30 cellular contexts compared by ENCODE assay signal in the genomic region with DNA sequence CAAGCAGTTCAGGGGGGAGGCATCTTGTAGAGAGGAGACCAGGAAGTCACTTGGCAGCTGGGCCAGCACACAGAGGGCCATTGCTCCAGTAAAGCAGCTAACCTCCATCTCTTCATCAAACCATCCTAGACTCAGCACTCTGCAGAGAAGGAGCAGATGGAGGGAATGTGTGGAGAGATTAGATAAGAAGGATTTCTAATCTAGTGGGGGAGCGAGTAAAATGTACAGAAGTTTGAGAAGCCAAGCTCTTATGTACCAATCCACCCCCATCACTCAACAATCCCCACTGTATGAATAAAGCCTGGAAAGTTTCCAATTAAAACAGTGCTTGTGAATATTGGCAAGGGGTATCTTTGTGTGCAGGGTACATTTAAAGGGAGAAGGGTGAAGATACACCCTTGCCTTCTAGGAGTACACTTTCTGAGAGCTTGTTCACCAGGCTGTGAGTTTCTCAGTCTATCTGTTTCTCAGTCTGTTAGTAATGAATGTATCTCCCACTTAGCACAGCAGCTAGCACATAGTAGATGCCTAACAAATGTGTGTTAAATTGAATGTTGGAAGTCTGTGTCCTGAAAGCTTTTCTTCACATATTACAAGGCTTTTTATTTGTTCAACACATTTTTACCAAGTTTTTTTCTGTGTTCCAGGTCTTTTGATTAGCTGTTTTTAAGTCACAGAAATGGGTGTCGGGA.
DNase-seq lines count a peak whose midpoint lies in the region; ATAC-seq and TF ChIP-seq lines count a peak whose summit lies in the region.
"Had no signal": no experiment of that assay in that cellular context is flagged by ENCODE, and none has a peak within 500 bp of the region (broad histone marks: within the 10 kb centered on the region; RNA-seq: fewer than 3 reads in every experiment).

No MANE protein-coding gene starts in this region.

- DNase-seq in DMS 273 treated with DMSO at 0.1 percent for 48 hours (lab: John Stamatoyannopoulos, UW) (peak; percentile 47), NCI-H2029 (lab: John Stamatoyannopoulos, UW) (peak; percentile 80), ascending aorta (ENCODE audit: low spot score in 2 of 2) (no peak), fibroblast of the aortic adventitia (ENCODE audit: low read depth) (peak; percentile 84), A172 (ENCODE audit: low spot score) (no peak), HT-29 (ENCODE audit: low spot score) (no peak), Kasumi-1 (lab: John Stamatoyannopoulos, UW) (no peak)
- DNase-seq: activated CD8-positive, alpha-beta memory T cell treated with anti-CD3 and anti-CD28 coated beads for 24 hours; activated effector memory CD4-positive, alpha-beta T cell treated with anti-CD3 and anti-CD28 coated beads, Interleukin-2, amount 50 U/mL, for 16 hours; activated naive CD8-positive, alpha-beta T cell treated with anti-CD3 and anti-CD28 coated beads, Interleukin-2, amount 10 ng/mL, durations not matched to agents 7 days and 5 days; Calu3; effector CD4-positive, alpha-beta T cell; HCEC 1CT; hypothalamus; immature natural killer cell; MV-4-11; naive thymus-derived CD4-positive, alpha-beta T cell; NCI-H1694 treated with DMSO at 0.1 percent for 48 hours; NCI-H2171 treated with DMSO at 0.1 percent for 48 hours; NCI-H526 treated with DMSO at 0.1 percent for 48 hours; occipital lobe; RPMI8226; SK-N-SH; stimulated activated CD4-positive, alpha-beta T cell treated with anti-CD3 and anti-CD28 coated beads, Interleukin-2, amount 100 ng/mL, for 24 hours; stomach; thyroid gland had no signal

- intact Hi-C loops in ascending aorta (cut with DNase I), result no loop called here

- no peaks in the 10 kb centered on the region for H3K36me3 ChIP-seq in ascending aorta
- H3K36me3 ChIP-seq: gastroesophageal sphincter, stomach, thyroid gland had no signal

- H3K36me3 Mint-ChIP-seq in activated T-helper 17 cell treated with anti-CD3 and anti-CD28 coated beads, Interleukin-2, amount 50 U/mL, for 72 hours (ENCODE audit: low read depth), result no peaks in the 10 kb centered on the region
- H3K36me3 Mint-ChIP-seq: activated naive CD8-positive, alpha-beta T cell treated with anti-CD3 and anti-CD28 coated beads, Interleukin-2, amount 10 ng/mL, durations not matched to agents 7 days and 5 days; CD14-positive monocyte; immature natural killer cell; naive thymus-derived CD4-positive, alpha-beta T cell had no signal

- H3K27ac ChIP-seq in ascending aorta, result peak overlapping the region; percentile 18 to 31
- H3K27ac ChIP-seq: gastroesophageal sphincter, thyroid gland had no signal

- peaks cover 0 to 17% of the 10 kb centered on the region in 2 donors for H3K4me1 ChIP-seq in ascending aorta
- H3K4me1 ChIP-seq: gastroesophageal sphincter, thyroid gland had no signal

- no peak overlapping the region for H3K27ac Mint-ChIP-seq in activated T-helper 17 cell treated with anti-CD3 and anti-CD28 coated beads, Interleukin-2, amount 50 U/mL, for 72 hours
- H3K27ac Mint-ChIP-seq: activated naive CD8-positive, alpha-beta T cell treated with anti-CD3 and anti-CD28 coated beads, Interleukin-2, amount 10 ng/mL, durations not matched to agents 7 days and 5 days; CD14-positive monocyte; immature natural killer cell; T-helper 1 cell treated with Interleukin-12 subunit alpha and Interleukin-12 subunit beta and Interleukin-4 antibody, amounts not matched to agents 30 μg/mL and 1 μg/mL, for 36 hours had no signal

- no peak for ATAC-seq in activated T-helper 17 cell treated with anti-CD3 and anti-CD28 coated beads, Interleukin-2, amount 50 U/mL, for 72 hours (replicated peaks)
- ATAC-seq: gastroesophageal sphincter; naive thymus-derived CD4-positive, alpha-beta T cell had no signal

- H3K9me3 Mint-ChIP-seq in activated T-helper 17 cell treated with anti-CD3 and anti-CD28 coated beads, Interleukin-2, amount 50 U/mL, for 72 hours, result peaks cover 10% of the 10 kb centered on the region
- H3K9me3 Mint-ChIP-seq: T-helper 1 cell treated with Interleukin-12 subunit alpha and Interleukin-12 subunit beta and Interleukin-4 antibody, amounts not matched to agents 30 μg/mL and 1 μg/mL, for 36 hours had no signal

- peaks cover 6% of the 10 kb centered on the region for H3K4me1 Mint-ChIP-seq in activated T-helper 17 cell treated with anti-CD3 and anti-CD28 coated beads, Interleukin-2, amount 50 U/mL, for 72 hours
- H3K4me1 Mint-ChIP-seq: CD14-positive monocyte had no signal

- no peak overlapping the region for H3K4me3 ChIP-seq in ascending aorta
- H3K4me3 ChIP-seq in fibroblast of the aortic adventitia (ENCODE audit: low read depth, low read length), result no peak overlapping the region
- H3K4me3 ChIP-seq: gastroesophageal sphincter, stomach, thyroid gland had no signal

- peaks cover 33% of the 10 kb centered on the region for H3K27me3 Mint-ChIP-seq in activated T-helper 17 cell treated with anti-CD3 and anti-CD28 coated beads, Interleukin-2, amount 50 U/mL, for 72 hours

- no peak overlapping the region for H3K4me3 Mint-ChIP-seq in activated T-helper 17 cell treated with anti-CD3 and anti-CD28 coated beads, Interleukin-2, amount 50 U/mL, for 72 hours
- H3K4me3 Mint-ChIP-seq: activated naive CD8-positive, alpha-beta T cell treated with anti-CD3 and anti-CD28 coated beads, Interleukin-2, amount 10 ng/mL, durations not matched to agents 7 days and 5 days; CD14-positive monocyte; immature natural killer cell; T-helper 1 cell treated with Interleukin-12 subunit alpha and Interleukin-12 subunit beta and Interleukin-4 antibody, amounts not matched to agents 30 μg/mL and 1 μg/mL, for 36 hours had no signal

- no peak for TF ChIP-seq CTCF in ascending aorta (IDR thresholded peaks at IDR 0.05)
- TF ChIP-seq CTCF in fibroblast of the aortic adventitia (IDR thresholded peaks at IDR 0.05; ENCODE audit: insufficient read depth, low read length), result no peak

- H3K27me3 ChIP-seq in ascending aorta, result no peaks in the 10 kb centered on the region
- H3K27me3 ChIP-seq: gastroesophageal sphincter, stomach, thyroid gland had no signal

- H3K9me3 ChIP-seq in ascending aorta, result peaks cover 9 to 17% of the 10 kb centered on the region in 2 donors
- H3K9me3 ChIP-seq: thyroid gland had no signal

Comparison
In these comparisons a context has a peak if more than half of its experiments do, and no peak if none do; other contexts are left out.
1. DNase-seq: peak in DMS 273 treated with DMSO at 0.1 percent for 48 hours (single experiment), NCI-H2029 (single experiment) and fibroblast of the aortic adventitia (single experiment); none in ascending aorta (0 of 2), A172 (single experiment), HT-29 (single experiment) and Kasumi-1 (0 of 2).